Comparison of ENCODE assay signal across 21 cellular contexts in the genomic region with DNA sequence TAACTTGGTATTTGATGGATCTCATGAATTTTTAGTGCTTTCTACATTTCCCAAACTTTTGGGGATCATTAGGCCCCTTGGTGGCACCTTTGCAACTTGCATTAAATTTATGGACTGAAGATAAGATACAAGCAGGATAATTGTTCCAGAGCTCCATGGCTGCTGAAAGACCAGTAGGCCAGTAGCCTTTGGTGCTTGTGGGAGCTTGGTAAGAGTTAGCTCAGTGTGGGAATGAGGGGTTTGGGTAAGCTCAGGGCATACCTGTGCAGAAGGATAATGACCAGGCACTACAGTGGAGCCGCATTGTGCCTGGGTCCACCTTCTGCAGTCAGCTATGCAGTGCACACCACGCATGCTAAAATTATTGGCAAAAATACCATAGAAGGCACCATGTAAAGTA.
"Had no signal": no experiment of that assay in that cellular context is flagged by ENCODE, and none has a peak within 500 bp of the region (broad histone marks: within the 10 kb centered on the region; RNA-seq: fewer than 3 reads in every experiment).

No MANE protein-coding gene starts in this region.

- H3K4me3 ChIP-seq: MG63 had no signal

- DNase-seq: IMR-90, Karpas-422, KG1, MG63, NCI-H1092, NCI-H1105 treated with DMSO at 0.1 percent for 48 hours, NCI-H1417 treated with DMSO at 0.1 percent for 48 hours, NCI-H187, NCI-H2029, NCI-H2081 treated with DMSO at 0.1 percent for 48 hours, NCI-H2171, NCI-H226, NCI-H446, NCI-H510A, NCI-H524 treated with DMSO at 0.1 percent for 48 hours, NCI-H69, NCI-H774, RPMI8226, SHP77, SK-N-SH had no signal

- H3K36me3 ChIP-seq: MG63 had no signal

- H3K27me3 ChIP-seq: MG63 had no signal

- ATAC-seq: HepG2 had no signal

- H3K4me2 ChIP-seq: SK-N-SH had no signal

- H3K9me3 ChIP-seq: MG63, SK-N-SH had no signal

- FAIRE-seq: HepG2 had no signal

- H3K9ac ChIP-seq: SK-N-SH had no signal
